Comparison of ENCODE assay signal across 34 cellular contexts in the genomic region with DNA sequence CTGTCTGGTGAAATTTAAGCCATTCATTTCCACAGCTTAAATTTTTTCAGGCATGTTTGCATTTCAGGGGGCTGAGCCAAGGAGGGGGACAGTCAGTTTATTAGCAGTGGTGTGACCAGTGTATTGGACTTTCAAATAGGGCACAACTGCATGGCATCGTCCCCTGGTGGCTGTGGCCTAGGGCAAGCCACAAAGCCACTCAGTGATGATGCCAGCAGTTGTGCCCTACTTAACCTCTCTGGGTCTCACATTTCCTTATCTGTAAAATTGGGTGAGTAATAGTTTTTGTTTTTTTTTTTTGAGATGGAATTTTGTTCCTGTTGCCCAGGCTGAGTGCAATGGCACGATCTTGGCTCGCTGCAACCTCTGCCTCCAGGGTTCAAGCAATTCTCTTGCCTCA.
"Had no signal": no experiment of that assay in that cellular context is flagged by ENCODE, and none has a peak within 500 bp of the region (broad histone marks: within the 10 kb centered on the region; RNA-seq: fewer than 3 reads in every experiment).

No MANE protein-coding gene starts in this region.

- H3K9me3 Mint-ChIP-seq: activated CD4-positive, alpha-beta T cell treated with anti-CD3 and anti-CD28 coated beads, Interleukin-2, amount 10 ng/mL, durations not matched to agents 7 days and 5 days; activated naive CD4-positive, alpha-beta T cell treated with anti-CD3 and anti-CD28 coated beads, Interleukin-2, amount 50 U/mL, for 24 hours; activated naive CD8-positive, alpha-beta T cell treated with anti-CD3 and anti-CD28 coated beads, Interleukin-2, amount 10 ng/mL, durations not matched to agents 7 days and 5 days; activated T-cell treated with anti-CD3 and anti-CD28 coated beads, Interleukin-2, amount 50 U/mL, for 24 hours; activated T-helper 2 cell treated with anti-CD3 and anti-CD28 coated beads, Interferon-gamma antibody, Interleukin-2, Interleukin-4, amounts not matched to agents 10 μg/mL and 5 μg/mL and 100 μg/mL, durations not matched to agents 14 hours and 24 hours and 36 hours; brain; WTC11 had no signal

- H3K4me3 Mint-ChIP-seq: activated CD4-positive, alpha-beta T cell treated with anti-CD3 and anti-CD28 coated beads for 36 hours; activated CD4-positive, alpha-beta T cell treated with anti-CD3 and anti-CD28 coated beads, Interleukin-2, amount 10 ng/mL, durations not matched to agents 7 days and 5 days; activated CD8-positive, alpha-beta T cell treated with anti-CD3 and anti-CD28 coated beads, Interleukin-2, amount 10 ng/mL, durations not matched to agents 7 days and 5 days; activated naive CD4-positive, alpha-beta T cell treated with anti-CD3 and anti-CD28 coated beads, Interleukin-2, amount 50 U/mL, for 24 hours; activated naive CD8-positive, alpha-beta T cell treated with anti-CD3 and anti-CD28 coated beads, Interleukin-2, amount 10 ng/mL, durations not matched to agents 7 days and 5 days; activated T-cell treated with anti-CD3 and anti-CD28 coated beads, Interleukin-2, amount 50 U/mL, for 24 hours; brain; WTC11 had no signal

- DNase-seq: activated CD4-positive, alpha-beta T cell treated with anti-CD3 and anti-CD28 coated beads for 36 hours; activated CD4-positive, alpha-beta T cell treated with anti-CD3 and anti-CD28 coated beads, Interleukin-2, amount 10 ng/mL, durations not matched to agents 7 days and 5 days; activated CD4-positive, alpha-beta T cell treated with anti-CD3 and anti-CD28 coated beads, Interleukin-2, amount 50 U/mL, for 48 hours; activated CD8-positive, alpha-beta T cell treated with anti-CD3 and anti-CD28 coated beads, Interleukin-2, amount 10 ng/mL, durations not matched to agents 7 days and 5 days; activated gamma-delta T cell; activated naive CD4-positive, alpha-beta T cell treated with Interleukin-2 at 50 U/mL for 16 hours; activated naive CD8-positive, alpha-beta T cell treated with anti-CD3 and anti-CD28 coated beads, Interleukin-2, amount 10 ng/mL, durations not matched to agents 7 days and 5 days; activated T-cell treated with anti-CD3 and anti-CD28 coated beads, Interleukin-2, amount 50 U/mL, for 24 hours; anterior cingulate cortex; central memory CD4-positive, alpha-beta T cell; Kasumi-1; KG1; MM.1S; NCI-H1092 treated with DMSO at 0.1 percent for 48 hours; NCI-H1417 treated with DMSO at 0.1 percent for 48 hours; NCI-H187 treated with DMSO at 0.1 percent for 48 hours; NCI-H2081; NCI-H2171 treated with DMSO at 0.1 percent for 48 hours; NCI-H2227 treated with DMSO at 0.1 percent for 48 hours; NCI-H446 treated with DMSO at 0.1 percent for 48 hours; NCI-H524; RPMI8226; SHP77 treated with DMSO at 0.1 percent for 48 hours; SW 1271; T-helper 1 cell; T-helper 2 cell; T-helper 9 cell had no signal

- H3K27ac Mint-ChIP-seq: activated CD4-positive, alpha-beta T cell treated with anti-CD3 and anti-CD28 coated beads for 36 hours; activated CD4-positive, alpha-beta T cell treated with anti-CD3 and anti-CD28 coated beads, Interleukin-2, amount 10 ng/mL, durations not matched to agents 7 days and 5 days; activated CD8-positive, alpha-beta T cell treated with anti-CD3 and anti-CD28 coated beads, Interleukin-2, amount 10 ng/mL, durations not matched to agents 7 days and 5 days; activated naive CD4-positive, alpha-beta T cell treated with anti-CD3 and anti-CD28 coated beads, Interleukin-2, amount 50 U/mL, for 24 hours; activated naive CD8-positive, alpha-beta T cell treated with anti-CD3 and anti-CD28 coated beads, Interleukin-2, amount 10 ng/mL, durations not matched to agents 7 days and 5 days; activated T-cell treated with anti-CD3 and anti-CD28 coated beads, Interleukin-2, amount 50 U/mL, for 24 hours; activated T-helper 2 cell treated with anti-CD3 and anti-CD28 coated beads, Interferon-gamma antibody, Interleukin-2, Interleukin-4, amounts not matched to agents 10 μg/mL and 5 μg/mL and 100 μg/mL, durations not matched to agents 14 hours and 24 hours and 36 hours; brain; WTC11 had no signal

- ATAC-seq: activated CD4-positive, alpha-beta T cell treated with anti-CD3 and anti-CD28 coated beads for 36 hours; activated CD4-positive, CD25-positive, alpha-beta regulatory T cell treated with anti-CD3 and anti-CD28 coated beads, Interleukin-2, amount 50 U/mL, for 24 hours; activated CD8-positive, alpha-beta T cell treated with anti-CD3 and anti-CD28 coated beads, Interleukin-2, amount 10 ng/mL, durations not matched to agents 7 days and 5 days; Panc1; WTC11 had no signal

- FAIRE-seq: bronchial epithelial cell had no signal

- H3K27me3 Mint-ChIP-seq: activated CD4-positive, alpha-beta T cell treated with anti-CD3 and anti-CD28 coated beads for 36 hours; activated CD4-positive, alpha-beta T cell treated with anti-CD3 and anti-CD28 coated beads, Interleukin-2, amount 10 ng/mL, durations not matched to agents 7 days and 5 days; activated naive CD4-positive, alpha-beta T cell treated with anti-CD3 and anti-CD28 coated beads, Interleukin-2, amount 50 U/mL, for 24 hours; activated naive CD8-positive, alpha-beta T cell treated with anti-CD3 and anti-CD28 coated beads, Interleukin-2, amount 10 ng/mL, durations not matched to agents 7 days and 5 days; activated T-cell treated with anti-CD3 and anti-CD28 coated beads, Interleukin-2, amount 50 U/mL, for 24 hours; brain had no signal

- H3K4me1 Mint-ChIP-seq: WTC11 had no signal
